Comparison of ENCODE assay signal across 1 cellular context in the genomic region with DNA sequence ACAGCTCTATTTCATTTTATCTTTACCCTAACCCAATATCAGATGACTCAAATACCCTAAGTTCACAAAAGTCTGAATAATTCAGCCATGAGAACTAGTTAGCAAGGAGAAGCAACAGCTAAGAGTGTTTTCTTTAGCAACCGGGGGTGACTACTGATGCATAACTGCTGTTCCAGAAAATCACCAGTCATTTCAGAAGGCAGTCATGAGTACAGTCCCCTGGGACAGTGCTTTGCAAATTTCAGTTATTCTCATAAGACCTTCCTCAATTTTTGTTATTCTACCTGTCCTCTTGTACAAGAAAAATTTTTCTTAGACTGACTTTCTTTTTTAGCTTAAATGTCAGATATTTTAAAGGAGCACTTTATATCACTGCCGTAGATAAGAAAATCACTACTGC.
TF ChIP-seq lines count a peak whose summit lies in the region.

No MANE protein-coding gene starts in this region.

TF ChIP-seq in GM12878, 131 proteins besides CTCF, POLR2A, EP300 and RAD21 (continued from another document):
- no peak for TF ChIP-seq ZBTB33 (IDR thresholded peaks at IDR 0.05)
- TF ChIP-seq STAT3 (IDR thresholded peaks at IDR 0.05; ENCODE audit: low read depth, low read length): peak; percentile 84; the same call in 1 of the 2 replicates
- TF ChIP-seq, protein P1, sequence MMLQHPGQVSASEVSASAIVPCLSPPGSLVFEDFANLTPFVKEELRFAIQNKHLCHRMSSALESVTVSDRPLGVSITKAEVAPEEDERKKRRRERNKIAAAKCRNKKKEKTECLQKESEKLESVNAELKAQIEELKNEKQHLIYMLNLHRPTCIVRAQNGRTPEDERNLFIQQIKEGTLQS (IDR thresholded peaks at IDR 0.05; ENCODE audit: borderline replicate concordance, extremely low read depth, low read depth, low read length): no peak
- TF ChIP-seq SMAD1 (IDR thresholded peaks at IDR 0.05; ENCODE audit: low read depth, partially characterized antibody): peak; percentile 56
- peak; percentile 70; the same call in 1 of the 2 replicates for TF ChIP-seq BMI1 (IDR thresholded peaks at IDR 0.05; ENCODE audit: borderline replicate concordance)
- TF ChIP-seq PAX5 (IDR thresholded peaks at IDR 0.05; ENCODE audit: borderline replicate concordance, low read depth, low read length): peak; percentile 98
- TF ChIP-seq ZNF384 (IDR thresholded peaks at IDR 0.05; ENCODE audit: borderline replicate concordance, low read depth, low read length): no peak
- TF ChIP-seq NRF1 (conservative IDR thresholded peaks at IDR 0.05; ENCODE audit: low read depth, low read length): no peak
- peak; percentile 85 for TF ChIP-seq NFIC (IDR thresholded peaks at IDR 0.05; ENCODE audit: low read depth, low read length)
- TF ChIP-seq RB1 (IDR thresholded peaks at IDR 0.05; ENCODE audit: borderline replicate concordance): peak; percentile 56; the same call in 1 of the 2 replicates
- TF ChIP-seq, protein P2, sequence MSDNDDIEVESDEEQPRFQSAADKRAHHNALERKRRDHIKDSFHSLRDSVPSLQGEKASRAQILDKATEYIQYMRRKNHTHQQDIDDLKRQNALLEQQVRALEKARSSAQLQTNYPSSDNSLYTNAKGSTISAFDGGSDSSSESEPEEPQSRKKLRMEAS (IDR thresholded peaks at IDR 0.05; ENCODE audit: low read depth, low read length): no peak
- peak; percentile 86 for TF ChIP-seq FOXM1 (IDR thresholded peaks at IDR 0.05; ENCODE audit: low read depth, low read length)
- peak; percentile 98 for TF ChIP-seq IRF4 (IDR thresholded peaks at IDR 0.05; ENCODE audit: low read depth, low read length)
- TF ChIP-seq ZNF24 (IDR thresholded peaks at IDR 0.05): peak; percentile 49
- no peak for TF ChIP-seq ZNF274 (IDR thresholded peaks at IDR 0.05; ENCODE audit: insufficient read depth, insufficient read length)
- peak; percentile 92 for TF ChIP-seq ATF2 (IDR thresholded peaks at IDR 0.05; ENCODE audit: low read length)
- no peak for TF ChIP-seq SUPT20H (IDR thresholded peaks at IDR 0.05; ENCODE audit: borderline replicate concordance, control insufficient read depth, low read depth, low read length)
- TF ChIP-seq IKZF2 (IDR thresholded peaks at IDR 0.05): peak; percentile 82 to 86
- TF ChIP-seq MTA3 (IDR thresholded peaks at IDR 0.05; ENCODE audit: borderline replicate concordance, low read length): peak; percentile 52; the same call in 1 of the 2 replicates
- TF ChIP-seq NBN (IDR thresholded peaks at IDR 0.05): 0 out of 2 replicates have a peak, but pooled peaks have one; percentile 17
- TF ChIP-seq NFXL1 (IDR thresholded peaks at IDR 0.05; ENCODE audit: borderline replicate concordance): no peak
- peak; percentile 49; the same call in 1 of the 2 replicates for TF ChIP-seq ATF7 (IDR thresholded peaks at IDR 0.05; ENCODE audit: low read depth)
- TF ChIP-seq JUNB (IDR thresholded peaks at IDR 0.05): peak; percentile 94
- peak; percentile 99 for TF ChIP-seq MEF2B (IDR thresholded peaks at IDR 0.05; ENCODE audit: partially characterized antibody, poor library complexity, severe bottlenecking)
- TF ChIP-seq SREBF2 (IDR thresholded peaks at IDR 0.05; ENCODE audit: low read length): no peak
- TF ChIP-seq SKIL (IDR thresholded peaks at IDR 0.05; ENCODE audit: low read depth, poor library complexity, severe bottlenecking): peak; percentile 39
- TF ChIP-seq, protein P3, sequence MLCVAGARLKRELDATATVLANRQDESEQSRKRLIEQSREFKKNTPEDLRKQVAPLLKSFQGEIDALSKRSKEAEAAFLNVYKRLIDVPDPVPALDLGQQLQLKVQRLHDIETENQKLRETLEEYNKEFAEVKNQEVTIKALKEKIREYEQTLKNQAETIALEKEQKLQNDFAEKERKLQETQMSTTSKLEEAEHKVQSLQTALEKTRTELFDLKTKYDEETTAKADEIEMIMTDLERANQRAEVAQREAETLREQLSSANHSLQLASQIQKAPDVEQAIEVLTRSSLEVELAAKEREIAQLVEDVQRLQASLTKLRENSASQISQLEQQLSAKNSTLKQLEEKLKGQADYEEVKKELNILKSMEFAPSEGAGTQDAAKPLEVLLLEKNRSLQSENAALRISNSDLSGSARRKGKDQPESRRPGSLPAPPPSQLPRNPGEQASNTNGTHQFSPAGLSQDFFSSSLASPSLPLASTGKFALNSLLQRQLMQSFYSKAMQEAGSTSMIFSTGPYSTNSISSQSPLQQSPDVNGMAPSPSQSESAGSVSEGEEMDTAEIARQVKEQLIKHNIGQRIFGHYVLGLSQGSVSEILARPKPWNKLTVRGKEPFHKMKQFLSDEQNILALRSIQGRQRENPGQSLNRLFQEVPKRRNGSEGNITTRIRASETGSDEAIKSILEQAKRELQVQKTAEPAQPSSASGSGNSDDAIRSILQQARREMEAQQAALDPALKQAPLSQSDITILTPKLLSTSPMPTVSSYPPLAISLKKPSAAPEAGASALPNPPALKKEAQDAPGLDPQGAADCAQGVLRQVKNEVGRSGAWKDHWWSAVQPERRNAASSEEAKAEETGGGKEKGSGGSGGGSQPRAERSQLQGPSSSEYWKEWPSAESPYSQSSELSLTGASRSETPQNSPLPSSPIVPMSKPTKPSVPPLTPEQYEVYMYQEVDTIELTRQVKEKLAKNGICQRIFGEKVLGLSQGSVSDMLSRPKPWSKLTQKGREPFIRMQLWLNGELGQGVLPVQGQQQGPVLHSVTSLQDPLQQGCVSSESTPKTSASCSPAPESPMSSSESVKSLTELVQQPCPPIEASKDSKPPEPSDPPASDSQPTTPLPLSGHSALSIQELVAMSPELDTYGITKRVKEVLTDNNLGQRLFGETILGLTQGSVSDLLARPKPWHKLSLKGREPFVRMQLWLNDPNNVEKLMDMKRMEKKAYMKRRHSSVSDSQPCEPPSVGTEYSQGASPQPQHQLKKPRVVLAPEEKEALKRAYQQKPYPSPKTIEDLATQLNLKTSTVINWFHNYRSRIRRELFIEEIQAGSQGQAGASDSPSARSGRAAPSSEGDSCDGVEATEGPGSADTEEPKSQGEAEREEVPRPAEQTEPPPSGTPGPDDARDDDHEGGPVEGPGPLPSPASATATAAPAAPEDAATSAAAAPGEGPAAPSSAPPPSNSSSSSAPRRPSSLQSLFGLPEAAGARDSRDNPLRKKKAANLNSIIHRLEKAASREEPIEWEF (IDR thresholded peaks at IDR 0.05; ENCODE audit: insufficient replicate concordance, low read depth, low read length): peak; percentile 84
- peak; percentile 64; the same call in 1 of the 2 replicates for TF ChIP-seq MEF2A (IDR thresholded peaks at IDR 0.05; ENCODE audit: insufficient read depth, low read depth, low read length)
- peak; percentile 67 for TF ChIP-seq CREM (IDR thresholded peaks at IDR 0.05; ENCODE audit: low read depth)
- peak; percentile 65; the same call in 1 of the 2 replicates for TF ChIP-seq ZBED1 (IDR thresholded peaks at IDR 0.05; ENCODE audit: borderline replicate concordance)
- peak; percentile 62 for TF ChIP-seq RUNX3 (IDR thresholded peaks at IDR 0.05; ENCODE audit: low read length)
- TF ChIP-seq, protein P4, sequence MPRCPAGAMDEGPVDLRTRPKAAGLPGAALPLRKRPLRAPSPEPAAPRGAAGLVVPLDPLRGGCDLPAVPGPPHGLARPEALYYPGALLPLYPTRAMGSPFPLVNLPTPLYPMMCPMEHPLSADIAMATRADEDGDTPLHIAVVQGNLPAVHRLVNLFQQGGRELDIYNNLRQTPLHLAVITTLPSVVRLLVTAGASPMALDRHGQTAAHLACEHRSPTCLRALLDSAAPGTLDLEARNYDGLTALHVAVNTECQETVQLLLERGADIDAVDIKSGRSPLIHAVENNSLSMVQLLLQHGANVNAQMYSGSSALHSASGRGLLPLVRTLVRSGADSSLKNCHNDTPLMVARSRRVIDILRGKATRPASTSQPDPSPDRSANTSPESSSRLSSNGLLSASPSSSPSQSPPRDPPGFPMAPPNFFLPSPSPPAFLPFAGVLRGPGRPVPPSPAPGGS (IDR thresholded peaks at IDR 0.05; ENCODE audit: borderline replicate concordance, insufficient read depth, low read depth, low read length, poor library complexity, severe bottlenecking): peak; percentile 89
- TF ChIP-seq RAD51 (IDR thresholded peaks at IDR 0.05): 0 out of 2 replicates have a peak, but pooled peaks have one; percentile 54
- TF ChIP-seq HDAC2 (IDR thresholded peaks at IDR 0.05): no peak
- TF ChIP-seq, protein P5, sequence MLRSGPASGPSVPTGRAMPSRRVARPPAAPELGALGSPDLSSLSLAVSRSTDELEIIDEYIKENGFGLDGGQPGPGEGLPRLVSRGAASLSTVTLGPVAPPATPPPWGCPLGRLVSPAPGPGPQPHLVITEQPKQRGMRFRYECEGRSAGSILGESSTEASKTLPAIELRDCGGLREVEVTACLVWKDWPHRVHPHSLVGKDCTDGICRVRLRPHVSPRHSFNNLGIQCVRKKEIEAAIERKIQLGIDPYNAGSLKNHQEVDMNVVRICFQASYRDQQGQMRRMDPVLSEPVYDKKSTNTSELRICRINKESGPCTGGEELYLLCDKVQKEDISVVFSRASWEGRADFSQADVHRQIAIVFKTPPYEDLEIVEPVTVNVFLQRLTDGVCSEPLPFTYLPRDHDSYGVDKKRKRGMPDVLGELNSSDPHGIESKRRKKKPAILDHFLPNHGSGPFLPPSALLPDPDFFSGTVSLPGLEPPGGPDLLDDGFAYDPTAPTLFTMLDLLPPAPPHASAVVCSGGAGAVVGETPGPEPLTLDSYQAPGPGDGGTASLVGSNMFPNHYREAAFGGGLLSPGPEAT (IDR thresholded peaks at IDR 0.05; ENCODE audit: low read depth): peak; percentile 75
